ENCODE assay signal across 1 cellular context in genomic region chr6:26199057-26199772, GRCh38.
TF ChIP-seq lines count a peak whose summit lies in the region.

No MANE protein-coding gene starts in this region.

TF ChIP-seq in HepG2, 621 proteins besides CTCF, POLR2A, EP300 and RAD21 (continued from another document and continues in another):
- no peak for TF ChIP-seq PATZ1 (CRISPR knock-in tag; IDR thresholded peaks at IDR 0.05)
- TF ChIP-seq ZSCAN31 (CRISPR knock-in tag; IDR thresholded peaks at IDR 0.05; ENCODE audit: low read depth), result no peak
- peak; percentile 78 for TF ChIP-seq HOXA9 (CRISPR knock-in tag; IDR thresholded peaks at IDR 0.05; ENCODE audit: borderline replicate concordance)
- TF ChIP-seq ZNF605 (CRISPR knock-in tag; IDR thresholded peaks at IDR 0.05), result no peak
- TF ChIP-seq ZNF687 (CRISPR knock-in tag; IDR thresholded peaks at IDR 0.05), result peak; percentile 74
- peak; percentile 22 for TF ChIP-seq RFXAP (CRISPR knock-in tag; IDR thresholded peaks at IDR 0.05; ENCODE audit: borderline replicate concordance)
- TF ChIP-seq NONO (IDR thresholded peaks at IDR 0.05), result no peak
- TF ChIP-seq NONO (CRISPR knock-in tag; conservative IDR thresholded peaks at IDR 0.05), result peak; percentile 83
- TF ChIP-seq HNRNPL (IDR thresholded peaks at IDR 0.05; ENCODE audit: low read depth, low read length), result peak; percentile 68; the same call in 1 of the 2 replicates
- no peak; the same call in 1 of the 2 replicates for TF ChIP-seq ELF1 (CRISPR knock-in tag; IDR thresholded peaks at IDR 0.05)
- TF ChIP-seq LCORL (IDR thresholded peaks at IDR 0.05), result no peak
- no peak for TF ChIP-seq LCORL (CRISPR knock-in tag; IDR thresholded peaks at IDR 0.05)
- TF ChIP-seq, protein P1, sequence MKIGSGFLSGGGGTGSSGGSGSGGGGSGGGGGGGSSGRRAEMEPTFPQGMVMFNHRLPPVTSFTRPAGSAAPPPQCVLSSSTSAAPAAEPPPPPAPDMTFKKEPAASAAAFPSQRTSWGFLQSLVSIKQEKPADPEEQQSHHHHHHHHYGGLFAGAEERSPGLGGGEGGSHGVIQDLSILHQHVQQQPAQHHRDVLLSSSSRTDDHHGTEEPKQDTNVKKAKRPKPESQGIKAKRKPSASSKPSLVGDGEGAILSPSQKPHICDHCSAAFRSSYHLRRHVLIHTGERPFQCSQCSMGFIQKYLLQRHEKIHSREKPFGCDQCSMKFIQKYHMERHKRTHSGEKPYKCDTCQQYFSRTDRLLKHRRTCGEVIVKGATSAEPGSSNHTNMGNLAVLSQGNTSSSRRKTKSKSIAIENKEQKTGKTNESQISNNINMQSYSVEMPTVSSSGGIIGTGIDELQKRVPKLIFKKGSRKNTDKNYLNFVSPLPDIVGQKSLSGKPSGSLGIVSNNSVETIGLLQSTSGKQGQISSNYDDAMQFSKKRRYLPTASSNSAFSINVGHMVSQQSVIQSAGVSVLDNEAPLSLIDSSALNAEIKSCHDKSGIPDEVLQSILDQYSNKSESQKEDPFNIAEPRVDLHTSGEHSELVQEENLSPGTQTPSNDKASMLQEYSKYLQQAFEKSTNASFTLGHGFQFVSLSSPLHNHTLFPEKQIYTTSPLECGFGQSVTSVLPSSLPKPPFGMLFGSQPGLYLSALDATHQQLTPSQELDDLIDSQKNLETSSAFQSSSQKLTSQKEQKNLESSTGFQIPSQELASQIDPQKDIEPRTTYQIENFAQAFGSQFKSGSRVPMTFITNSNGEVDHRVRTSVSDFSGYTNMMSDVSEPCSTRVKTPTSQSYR (CRISPR knock-in tag; IDR thresholded peaks at IDR 0.05; ENCODE audit: borderline replicate concordance), result no peak
- TF ChIP-seq GTF2F1 (IDR thresholded peaks at IDR 0.05; ENCODE audit: low read length), result peak; percentile 93
- TF ChIP-seq ZNF264 (CRISPR knock-in tag; IDR thresholded peaks at IDR 0.05), result peak; percentile 70; the same call in 1 of the 2 replicates
- no peak; the same call in 1 of the 2 replicates for TF ChIP-seq ZNF431 (CRISPR knock-in tag; IDR thresholded peaks at IDR 0.05; ENCODE audit: borderline replicate concordance, low read depth)
- TF ChIP-seq KLF12 (CRISPR knock-in tag; IDR thresholded peaks at IDR 0.05; ENCODE audit: borderline replicate concordance), result no peak; the same call in 1 of the 2 replicates
- peak; percentile 50; the same call in 1 of the 2 replicates for TF ChIP-seq IRF2 (CRISPR knock-in tag; IDR thresholded peaks at IDR 0.05)
- TF ChIP-seq ZNF567 (CRISPR knock-in tag; IDR thresholded peaks at IDR 0.05; ENCODE audit: borderline replicate concordance), result no peak
- TF ChIP-seq ZHX2 (IDR thresholded peaks at IDR 0.05; ENCODE audit: low read depth), result no peak
- TF ChIP-seq ZHX2 (CRISPR knock-in tag; IDR thresholded peaks at IDR 0.05; ENCODE audit: borderline replicate concordance), result no peak
- TF ChIP-seq RFX3 (CRISPR knock-in tag; IDR thresholded peaks at IDR 0.05), result no peak
- peak; percentile 35; the same call in 1 of the 2 replicates for TF ChIP-seq SP140L (CRISPR knock-in tag; IDR thresholded peaks at IDR 0.05; ENCODE audit: borderline replicate concordance)
- no peak for TF ChIP-seq NCOA1 (CRISPR knock-in tag; IDR thresholded peaks at IDR 0.05)
- TF ChIP-seq, protein P2, sequence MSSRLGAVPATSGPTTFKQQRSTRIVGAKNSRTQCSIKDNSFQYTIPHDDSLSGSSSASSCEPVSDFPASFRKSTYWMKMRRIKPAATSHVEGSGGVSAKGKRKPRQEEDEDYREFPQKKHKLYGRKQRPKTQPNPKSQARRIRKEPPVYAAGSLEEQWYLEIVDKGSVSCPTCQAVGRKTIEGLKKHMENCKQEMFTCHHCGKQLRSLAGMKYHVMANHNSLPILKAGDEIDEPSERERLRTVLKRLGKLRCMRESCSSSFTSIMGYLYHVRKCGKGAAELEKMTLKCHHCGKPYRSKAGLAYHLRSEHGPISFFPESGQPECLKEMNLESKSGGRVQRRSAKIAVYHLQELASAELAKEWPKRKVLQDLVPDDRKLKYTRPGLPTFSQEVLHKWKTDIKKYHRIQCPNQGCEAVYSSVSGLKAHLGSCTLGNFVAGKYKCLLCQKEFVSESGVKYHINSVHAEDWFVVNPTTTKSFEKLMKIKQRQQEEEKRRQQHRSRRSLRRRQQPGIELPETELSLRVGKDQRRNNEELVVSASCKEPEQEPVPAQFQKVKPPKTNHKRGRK (CRISPR knock-in tag; IDR thresholded peaks at IDR 0.05), result no peak
- no peak; the same call in 1 of the 2 replicates for TF ChIP-seq ZBTB2 (CRISPR knock-in tag; IDR thresholded peaks at IDR 0.05; ENCODE audit: low read depth)
- no peak for TF ChIP-seq ZNF432 (CRISPR knock-in tag; IDR thresholded peaks at IDR 0.05; ENCODE audit: borderline replicate concordance)
- no peak for TF ChIP-seq SMAD9 (CRISPR knock-in tag; IDR thresholded peaks at IDR 0.05)
- TF ChIP-seq FIP1L1 (IDR thresholded peaks at IDR 0.05; ENCODE audit: borderline replicate concordance, insufficient read depth, low read depth, low read length), result peak; percentile 99
- TF ChIP-seq ZNF30 (CRISPR knock-in tag; IDR thresholded peaks at IDR 0.05), result no peak
- TF ChIP-seq, protein P3, sequence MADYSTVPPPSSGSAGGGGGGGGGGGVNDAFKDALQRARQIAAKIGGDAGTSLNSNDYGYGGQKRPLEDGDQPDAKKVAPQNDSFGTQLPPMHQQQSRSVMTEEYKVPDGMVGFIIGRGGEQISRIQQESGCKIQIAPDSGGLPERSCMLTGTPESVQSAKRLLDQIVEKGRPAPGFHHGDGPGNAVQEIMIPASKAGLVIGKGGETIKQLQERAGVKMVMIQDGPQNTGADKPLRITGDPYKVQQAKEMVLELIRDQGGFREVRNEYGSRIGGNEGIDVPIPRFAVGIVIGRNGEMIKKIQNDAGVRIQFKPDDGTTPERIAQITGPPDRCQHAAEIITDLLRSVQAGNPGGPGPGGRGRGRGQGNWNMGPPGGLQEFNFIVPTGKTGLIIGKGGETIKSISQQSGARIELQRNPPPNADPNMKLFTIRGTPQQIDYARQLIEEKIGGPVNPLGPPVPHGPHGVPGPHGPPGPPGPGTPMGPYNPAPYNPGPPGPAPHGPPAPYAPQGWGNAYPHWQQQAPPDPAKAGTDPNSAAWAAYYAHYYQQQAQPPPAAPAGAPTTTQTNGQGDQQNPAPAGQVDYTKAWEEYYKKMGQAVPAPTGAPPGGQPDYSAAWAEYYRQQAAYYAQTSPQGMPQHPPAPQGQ (CRISPR knock-in tag; IDR thresholded peaks at IDR 0.05; ENCODE audit: borderline replicate concordance), result no peak
- no peak for TF ChIP-seq RXRA (CRISPR knock-in tag; IDR thresholded peaks at IDR 0.05)
- no peak for TF ChIP-seq ZNF343 (CRISPR knock-in tag; IDR thresholded peaks at IDR 0.05)
- TF ChIP-seq CBFB (CRISPR knock-in tag; IDR thresholded peaks at IDR 0.05), result 0 out of 2 replicates have a peak, but pooled peaks have one; percentile 29
- TF ChIP-seq, protein P4, sequence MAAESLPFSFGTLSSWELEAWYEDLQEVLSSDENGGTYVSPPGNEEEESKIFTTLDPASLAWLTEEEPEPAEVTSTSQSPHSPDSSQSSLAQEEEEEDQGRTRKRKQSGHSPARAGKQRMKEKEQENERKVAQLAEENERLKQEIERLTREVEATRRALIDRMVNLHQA (CRISPR knock-in tag; IDR thresholded peaks at IDR 0.05), result no peak
- TF ChIP-seq DNMT3B (CRISPR knock-in tag; conservative IDR thresholded peaks at IDR 0.05), result no peak
- no peak for TF ChIP-seq GZF1 (CRISPR knock-in tag; IDR thresholded peaks at IDR 0.05)
- TF ChIP-seq MTA3 (CRISPR knock-in tag; IDR thresholded peaks at IDR 0.05), result no peak
